18 cellular contexts compared by ENCODE assay signal in the genomic region with DNA sequence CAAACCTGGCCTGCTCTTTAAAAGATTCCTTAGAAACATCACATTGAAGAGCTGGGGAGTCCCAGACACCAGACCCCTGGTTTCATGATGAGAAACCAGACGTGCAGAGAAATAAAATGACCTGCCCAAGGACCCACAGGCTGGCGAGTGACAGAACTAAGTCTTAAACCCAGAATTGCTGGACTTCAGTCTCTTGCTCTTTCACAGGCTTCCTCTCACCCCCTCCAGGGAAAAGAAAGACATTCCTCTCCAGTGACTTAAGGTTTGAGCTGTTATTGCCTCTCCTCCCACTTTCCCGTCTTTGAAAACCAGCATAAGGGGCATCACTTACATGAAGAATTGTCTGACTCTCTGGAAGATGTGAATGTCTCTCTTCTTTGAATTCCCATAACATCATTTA.
DNase-seq lines count a peak whose midpoint lies in the region; ATAC-seq, FAIRE-seq and TF ChIP-seq lines count a peak whose summit lies in the region.
"Had no signal": no experiment of that assay in that cellular context is flagged by ENCODE, and none has a peak within 500 bp of the region (broad histone marks: within the 10 kb centered on the region; RNA-seq: fewer than 3 reads in every experiment).

No MANE protein-coding gene starts in this region.

- no peak overlapping the region for H2BK5ac ChIP-seq in H1 (ENCODE audit: low read depth, low read length)

- no peaks in the 10 kb centered on the region for H3K27me3 ChIP-seq in right atrium auricular region
- H3K27me3 ChIP-seq in H1 (replicated peaks in 1 of 4; ENCODE audit: control insufficient read depth in 3 of 4, extremely low read depth in 1 of 4, insufficient read depth in 3 of 4, low read length in 3 of 4), result no peaks in the 10 kb centered on the region

- TF ChIP-seq EP300 in H1 (IDR thresholded peaks at IDR 0.05; ENCODE audit: borderline replicate concordance in 1 of 2, low read depth in 2 of 2, low read length in 2 of 2), result no peak

- no peaks in the 10 kb centered on the region for H3K4me1 ChIP-seq in right atrium auricular region
- H3K4me1 ChIP-seq in H1 (replicated peaks in 1 of 4; ENCODE audit: control insufficient read depth in 3 of 4, insufficient read depth in 4 of 4, low read length in 3 of 4), result no peaks in the 10 kb centered on the region
- H3K4me1 ChIP-seq: A549, Caco-2 had no signal

- H4K91ac ChIP-seq in H1 (replicated peaks; ENCODE audit: insufficient read length, low read length), result no peak overlapping the region

- H3K4me2 ChIP-seq in H1 (ENCODE audit: insufficient read depth in 1 of 2, low read depth in 2 of 2, low read length in 2 of 2), result no peak overlapping the region
- H3K4me2 ChIP-seq: A549 had no signal

- H2BK120ac ChIP-seq in H1 (replicated peaks; ENCODE audit: low read depth, low read length), result no peak overlapping the region

- no peak for TF ChIP-seq POLR2A in H1 (IDR thresholded peaks at IDR 0.05; ENCODE audit: control extremely low read depth in 1 of 2, low read depth in 2 of 2, low read length in 2 of 2)

- H3K56ac ChIP-seq in H1 (replicated peaks; ENCODE audit: insufficient read length, low read depth, low read length), result no peak overlapping the region

- H3K36me3 ChIP-seq in right atrium auricular region, result no peaks in the 10 kb centered on the region
- H3K36me3 ChIP-seq in H1 (ENCODE audit: control insufficient read depth in 2 of 4, insufficient read depth in 4 of 4, low read length in 3 of 4), result no peaks in the 10 kb centered on the region; a peak in 1 of 8 replicates

- no peak for DNase-seq in left ventricle myocardium superior
- no peak for DNase-seq in right atrium auricular region (ENCODE audit: low spot score)
- peak in 1 of 2 experiments; percentile 9 for DNase-seq in H1 (ENCODE audit: low read depth in 1 of 2, low spot score in 2 of 2)
- DNase-seq in islet precursor cell, result peak; percentile 72
- no peak for DNase-seq in NCI-H146 treated with DMSO at 0.1 percent for 48 hours (lab: John Stamatoyannopoulos, UW; ENCODE audit: unreplicated experiment)
- DNase-seq in retina, result no peak
- DNase-seq: AML-193; Caco-2; CD4-positive, alpha-beta T cell; GF-D8; HCEC 1CT had no signal

- TF ChIP-seq RAD21 in H1 (IDR thresholded peaks at IDR 0.05 in 1 of 2, conservative IDR thresholded peaks at IDR 0.05 in 1 of 2; ENCODE audit: low read depth in 2 of 2, low read length in 2 of 2), result no peak

- H2BK15ac ChIP-seq in H1 (ENCODE audit: low read length), result no peak overlapping the region

- H3K4me3 ChIP-seq in right atrium auricular region, result no peak overlapping the region
- no peak overlapping the region for H3K4me3 ChIP-seq in H1 (ENCODE audit: extremely low read depth in 1 of 4, insufficient read depth in 2 of 4, low read depth in 3 of 4, low read length in 4 of 4)
- H3K4me3 ChIP-seq: A549 had no signal

- no peaks in the 10 kb centered on the region for H3K79me2 ChIP-seq in H1 (ENCODE audit: control insufficient read depth in 1 of 2, insufficient read depth in 2 of 2, low read length in 2 of 2)

- H3K4ac ChIP-seq in H1 (replicated peaks; ENCODE audit: insufficient read length, low read depth, low read length), result no peak overlapping the region

- H2BK20ac ChIP-seq in H1 (ENCODE audit: low read length), result no peak overlapping the region

- no peak overlapping the region for H3K9ac ChIP-seq in H1 (replicated peaks in 1 of 4; ENCODE audit: extremely low read depth in 1 of 4, low read depth in 3 of 4, low read length in 3 of 4)

- no peaks in the 10 kb centered on the region for H3K23me2 ChIP-seq in H1 (ENCODE audit: low read depth, low read length)

- ATAC-seq in left ventricle myocardium superior, result peak; percentile 44
- ATAC-seq in GM21825 (IDR thresholded peaks at IDR 0.05; ENCODE audit: unreplicated experiment), result no peak
- ATAC-seq in HG03521 (IDR thresholded peaks at IDR 0.05; ENCODE audit: unreplicated experiment), result no peak
- ATAC-seq: A549 had no signal

- no peak overlapping the region for H3K18ac ChIP-seq in H1 (ENCODE audit: extremely low read depth, low read length)

- H4K20me1 ChIP-seq in H1 (replicated peaks in 1 of 2; ENCODE audit: control insufficient read depth in 1 of 2, insufficient read depth in 2 of 2, low read length in 2 of 2), result no peaks in the 10 kb centered on the region

- H2AK5ac ChIP-seq in H1 (ENCODE audit: low read depth, low read length), result no peak overlapping the region

- H3K79me1 ChIP-seq in H1 (ENCODE audit: low read depth, low read length), result no peaks in the 10 kb centered on the region

- H4K5ac ChIP-seq in H1 (ENCODE audit: insufficient read length, low read depth, low read length), result no peak overlapping the region

- no peak overlapping the region for H3K14ac ChIP-seq in H1 (ENCODE audit: insufficient read length)

- no peak overlapping the region for H2BK12ac ChIP-seq in H1 (ENCODE audit: low read depth, low read length)

- no peak overlapping the region for H4K8ac ChIP-seq in H1 (ENCODE audit: extremely low read depth, insufficient read depth, low read length)

- intact Hi-C loops in left ventricle myocardium superior (cut with micrococcal nuclease), result no loop called here

- H3K9me3 ChIP-seq in right atrium auricular region (no peaks in the 10 kb centered on the region), H1 (ENCODE audit: insufficient read depth in 2 of 2, low read depth in 1 of 2, low read length in 1 of 2) (no peaks in the 10 kb centered on the region)
- H3K9me3 ChIP-seq: A549, Caco-2 had no signal

- H2AFZ ChIP-seq in H1 (ENCODE audit: low read length), result 0 out of 2 replicates have a peak overlapping the region, but pooled peaks have one; percentile 16

- TF ChIP-seq CTCF in right atrium auricular region (IDR thresholded peaks at IDR 0.05) (no peak), H1 (IDR thresholded peaks at IDR 0.05; ENCODE audit: control extremely low read depth in 1 of 3, insufficient read depth in 1 of 3, low read depth in 1 of 3, low read length in 3 of 3) (no peak)

- H3K23ac ChIP-seq in H1 (ENCODE audit: insufficient read length), result no peak overlapping the region

- CTCF ChIA-PET in H1 (lab: Charles Lee; ENCODE audit: partially characterized antibody), result interaction anchor here (1.3 kb wide), 1 partner anchor 164 kb away, joined by 8 read pairs; no protein-coding TSS in a partner anchor

- POLR2A ChIA-PET in H1 (lab: Charles Lee; ENCODE audit: partially characterized antibody), result no interaction called here

- 89% methylated on average over 3 of the region's 3 CpGs; no CpG with 5 or more reads in 1 of the 2 experiments for WGBS in H1 (ENCODE audit: extremely low coverage in 1 of 2, insufficient coverage in 1 of 2, insufficient read length in 1 of 2, insufficient replicate concordance in 2 of 2, low coverage in 1 of 2, low lambda C conversion rate in 2 of 2, missing lambda C conversion rate in 1 of 2), 2 experiments

- no peak overlapping the region for H3K27ac ChIP-seq in right atrium auricular region
- no peak overlapping the region for H3K27ac ChIP-seq in H1 (ENCODE audit: low read depth, low read length)
- H3K27ac ChIP-seq: 22Rv1, A549, C4-2B had no signal

- FAIRE-seq in H1 (lab: Jason Lieb, UNC), result no peak
- FAIRE-seq: A549, D721Med, H54 had no signal

TF ChIP-seq in H1, 55 proteins besides CTCF, POLR2A, EP300 and RAD21:
- TF ChIP-seq BCL11A (IDR thresholded peaks at IDR 0.05; ENCODE audit: low read depth in 2 of 2, low read length in 2 of 2), result no peak
- TF ChIP-seq, protein P1, sequence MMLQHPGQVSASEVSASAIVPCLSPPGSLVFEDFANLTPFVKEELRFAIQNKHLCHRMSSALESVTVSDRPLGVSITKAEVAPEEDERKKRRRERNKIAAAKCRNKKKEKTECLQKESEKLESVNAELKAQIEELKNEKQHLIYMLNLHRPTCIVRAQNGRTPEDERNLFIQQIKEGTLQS (IDR thresholded peaks at IDR 0.05; ENCODE audit: insufficient read depth, low read depth, low read length), result no peak
- TF ChIP-seq TAF7 (optimal IDR thresholded peaks at IDR 0.05; ENCODE audit: borderline replicate concordance, low read depth, low read length), result no peak
- TF ChIP-seq, protein P2, sequence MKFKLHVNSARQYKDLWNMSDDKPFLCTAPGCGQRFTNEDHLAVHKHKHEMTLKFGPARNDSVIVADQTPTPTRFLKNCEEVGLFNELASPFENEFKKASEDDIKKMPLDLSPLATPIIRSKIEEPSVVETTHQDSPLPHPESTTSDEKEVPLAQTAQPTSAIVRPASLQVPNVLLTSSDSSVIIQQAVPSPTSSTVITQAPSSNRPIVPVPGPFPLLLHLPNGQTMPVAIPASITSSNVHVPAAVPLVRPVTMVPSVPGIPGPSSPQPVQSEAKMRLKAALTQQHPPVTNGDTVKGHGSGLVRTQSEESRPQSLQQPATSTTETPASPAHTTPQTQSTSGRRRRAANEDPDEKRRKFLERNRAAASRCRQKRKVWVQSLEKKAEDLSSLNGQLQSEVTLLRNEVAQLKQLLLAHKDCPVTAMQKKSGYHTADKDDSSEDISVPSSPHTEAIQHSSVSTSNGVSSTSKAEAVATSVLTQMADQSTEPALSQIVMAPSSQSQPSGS (IDR thresholded peaks at IDR 0.05; ENCODE audit: low read length), result no peak
- TF ChIP-seq SP4 (IDR thresholded peaks at IDR 0.05; ENCODE audit: low read length), result no peak
- no peak for TF ChIP-seq SIRT6 (IDR thresholded peaks at IDR 0.05; ENCODE audit: low read length)
- TF ChIP-seq, protein P3, sequence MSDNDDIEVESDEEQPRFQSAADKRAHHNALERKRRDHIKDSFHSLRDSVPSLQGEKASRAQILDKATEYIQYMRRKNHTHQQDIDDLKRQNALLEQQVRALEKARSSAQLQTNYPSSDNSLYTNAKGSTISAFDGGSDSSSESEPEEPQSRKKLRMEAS (IDR thresholded peaks at IDR 0.05), result no peak
- TF ChIP-seq GABPA (IDR thresholded peaks at IDR 0.05; ENCODE audit: borderline replicate concordance, insufficient read depth, low read length), result no peak
- TF ChIP-seq TCF12 (IDR thresholded peaks at IDR 0.05; ENCODE audit: low read depth, low read length), result no peak
- TF ChIP-seq NRF1 (IDR thresholded peaks at IDR 0.05; ENCODE audit: low read depth, low read length), result no peak
- no peak for TF ChIP-seq POLR2AphosphoS5 (IDR thresholded peaks at IDR 0.05; ENCODE audit: low read depth, low read length)
